ENCODE assay signal across 20 cellular contexts in genomic region chr18:80191264-80191663, GRCh38.
"Had no signal": no experiment of that assay in that cellular context is flagged by ENCODE, and none has a peak within 500 bp of the region (broad histone marks: within the 10 kb centered on the region; RNA-seq: fewer than 3 reads in every experiment).

No MANE protein-coding gene starts in this region.

- ATAC-seq: body of pancreas, lower lobe of right lung, right lobe of liver, upper lobe of right lung, WTC11 had no signal

- H3K4me1 ChIP-seq: body of pancreas, lower lobe of right lung, right lobe of liver, upper lobe of right lung had no signal

- H3K27ac ChIP-seq: body of pancreas, cardiac muscle cell, lower lobe of right lung, right lobe of liver, upper lobe of right lung had no signal

- DNase-seq: activated gamma-delta T cell; anterior cingulate cortex; body of pancreas; effector CD4-positive, alpha-beta T cell; erythroblast; foreskin fibroblast; kidney; lower lobe of right lung; naive B cell; occipital lobe; posterior cingulate gyrus; right lobe of liver; stimulated activated CD4-positive, alpha-beta T cell treated with anti-CD3 and anti-CD28 coated beads, Interleukin-15, amount 100 ng/mL, for 24 hours; stimulated activated CD8-positive, alpha-beta memory T cell treated with anti-CD3 and anti-CD28 coated beads, Interleukin-4, amount 100 ng/mL, for 48 hours; stimulated activated naive CD4-positive, alpha-beta T cell treated with Interleukin-2 at 50 U/mL for 16 hours; T1000; upper lobe of right lung had no signal

- H3K27me3 ChIP-seq: body of pancreas, cardiac muscle cell, right lobe of liver, upper lobe of right lung had no signal

- H3K4me3 ChIP-seq: body of pancreas, cardiac muscle cell, lower lobe of right lung, right lobe of liver, smooth muscle cell, upper lobe of right lung had no signal

- H3K36me3 ChIP-seq: cardiac muscle cell, lower lobe of right lung, right lobe of liver, upper lobe of right lung had no signal

- H3K9me3 ChIP-seq: body of pancreas, lower lobe of right lung, right lobe of liver, upper lobe of right lung had no signal
